Comparison of ENCODE assay signal across 15 cellular contexts in the genomic region with DNA sequence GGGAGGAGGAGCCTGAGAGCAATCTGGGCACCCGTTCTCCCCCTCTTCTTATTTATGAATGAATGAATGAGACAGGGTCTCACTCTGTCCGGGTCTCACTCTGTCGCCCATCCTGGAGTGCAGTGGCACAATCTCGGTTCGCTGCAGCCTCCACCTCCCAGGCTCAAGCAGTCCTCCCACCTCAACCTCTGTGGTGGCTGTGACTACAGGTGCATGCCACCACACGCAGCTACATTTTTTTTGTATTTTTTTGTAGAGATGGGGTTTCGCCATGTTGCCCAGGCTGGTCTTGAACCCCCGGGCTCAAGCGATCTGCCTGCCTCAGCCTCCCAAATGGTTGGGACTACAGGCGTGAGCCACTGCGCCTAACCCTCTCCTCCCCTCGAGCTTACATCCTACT.
DNase-seq lines count a peak whose midpoint lies in the region; ATAC-seq and TF ChIP-seq lines count a peak whose summit lies in the region.
"Had no signal": no experiment of that assay in that cellular context is flagged by ENCODE, and none has a peak within 500 bp of the region (broad histone marks: within the 10 kb centered on the region; RNA-seq: fewer than 3 reads in every experiment).

No MANE protein-coding gene starts in this region.

- no peaks in the 10 kb centered on the region for H3K36me3 ChIP-seq in GM23338 (ENCODE audit: insufficient read depth)
- H3K36me3 ChIP-seq in colonic mucosa = no peaks in the 10 kb centered on the region
- H3K36me3 ChIP-seq in stomach = peaks cover 0 to 7% (median 1%) of the 10 kb centered on the region in 4 donors
- no peaks in the 10 kb centered on the region for H3K36me3 ChIP-seq in upper lobe of left lung
- no peaks in the 10 kb centered on the region for H3K36me3 ChIP-seq in Karpas-422 (ENCODE audit: insufficient read depth, low read length)

- H3K4me3 ChIP-seq in GM23338 = no peak overlapping the region
- H3K4me3 ChIP-seq in colonic mucosa = no peak overlapping the region
- no peak overlapping the region for H3K4me3 ChIP-seq in stomach
- no peak overlapping the region for H3K4me3 ChIP-seq in upper lobe of left lung
- no peak overlapping the region for H3K4me3 ChIP-seq in Karpas-422 (ENCODE audit: low read length)

- no peaks in the 10 kb centered on the region for H3K9me2 ChIP-seq in GM23338 (ENCODE audit: insufficient read depth)
- H3K9me2 ChIP-seq in Karpas-422 (replicated peaks; ENCODE audit: insufficient read depth, low read length) = no peaks in the 10 kb centered on the region

- no peak overlapping the region for H2AFZ ChIP-seq in GM23338
- H2AFZ ChIP-seq in Karpas-422 (ENCODE audit: low read length) = no peak overlapping the region

- no peak overlapping the region for H3K27ac Mint-ChIP-seq in GM23338
- H3K27ac Mint-ChIP-seq: CD14-positive monocyte had no signal

- no peak for ATAC-seq in GM23338
- ATAC-seq in left colon = peak; percentile 0
- no peak for ATAC-seq in upper lobe of left lung (ENCODE audit: low FRiP score in 2 of 2)
- ATAC-seq in activated T-cell treated with anti-CD3 and anti-CD28 coated beads, Interleukin-2, amount 50 U/mL, for 4 hours = no peak
- no peak for ATAC-seq in GM21447 (IDR thresholded peaks at IDR 0.05; ENCODE audit: unreplicated experiment)
- ATAC-seq: HCT116 had no signal

- no peaks in the 10 kb centered on the region for H3F3A ChIP-seq in GM23338 (replicated peaks; ENCODE audit: low read depth)

- intact Hi-C loops in colonic mucosa (cut with DNase I) = no loop called here
- intact Hi-C loops in left colon (cut with DNase I, micrococcal nuclease) = no loop called here
- intact Hi-C loops in stomach (cut with DNase I; ENCODE audit: low total_unique reads) = no loop called here

- H4K20me1 ChIP-seq in GM23338 (replicated peaks; ENCODE audit: insufficient read depth) (peaks cover 12% of the 10 kb centered on the region), Karpas-422 (ENCODE audit: insufficient read depth, low read depth, low read length) (peaks cover 21% of the 10 kb centered on the region; the same call in 1 of the 2 replicates)

- no peak for TF ChIP-seq POLR2A in stomach (IDR thresholded peaks at IDR 0.05)
- no peak for TF ChIP-seq POLR2A in upper lobe of left lung (IDR thresholded peaks at IDR 0.05)

- no peaks in the 10 kb centered on the region for H3K27me3 Mint-ChIP-seq in GM23338 (ENCODE audit: insufficient read depth, low read depth, poor library complexity)
- H3K27me3 Mint-ChIP-seq in activated T-cell treated with anti-CD3 and anti-CD28 coated beads, Interleukin-2, amount 50 U/mL, for 4 hours (ENCODE audit: low read depth) = no peaks in the 10 kb centered on the region

- H3K9me3 ChIP-seq in colonic mucosa = no peaks in the 10 kb centered on the region
- H3K9me3 ChIP-seq in stomach = no peaks in the 10 kb centered on the region
- H3K9me3 ChIP-seq in upper lobe of left lung = no peaks in the 10 kb centered on the region
- no peaks in the 10 kb centered on the region for H3K9me3 ChIP-seq in Karpas-422 (ENCODE audit: low read length)

- H3K27me3 ChIP-seq in GM23338 (ENCODE audit: insufficient read depth) = no peaks in the 10 kb centered on the region
- H3K27me3 ChIP-seq in colonic mucosa = no peaks in the 10 kb centered on the region
- H3K27me3 ChIP-seq in stomach = no peaks in the 10 kb centered on the region
- no peaks in the 10 kb centered on the region for H3K27me3 ChIP-seq in upper lobe of left lung
- H3K27me3 ChIP-seq in Karpas-422 (ENCODE audit: low read length) = no peaks in the 10 kb centered on the region

- no peak overlapping the region for H3K4me3 Mint-ChIP-seq in GM23338
- no peak overlapping the region for H3K4me3 Mint-ChIP-seq in activated T-cell treated with anti-CD3 and anti-CD28 coated beads, Interleukin-2, amount 50 U/mL, for 4 hours
- H3K4me3 Mint-ChIP-seq: CD14-positive monocyte had no signal

- peaks cover 17% of the 10 kb centered on the region for H3K4me1 ChIP-seq in GM23338 (ENCODE audit: insufficient read depth)
- H3K4me1 ChIP-seq in colonic mucosa = peaks cover 6% of the 10 kb centered on the region
- peaks cover 12 to 40% (median 32%) of the 10 kb centered on the region in 4 donors for H3K4me1 ChIP-seq in stomach
- H3K4me1 ChIP-seq in upper lobe of left lung = peaks cover 22 to 40% (median 26%) of the 10 kb centered on the region in 4 donors
- H3K4me1 ChIP-seq in Karpas-422 (ENCODE audit: low read length) = no peaks in the 10 kb centered on the region

- H3K36me3 Mint-ChIP-seq in GM23338 (ENCODE audit: low read depth) = no peaks in the 10 kb centered on the region
- no peaks in the 10 kb centered on the region for H3K36me3 Mint-ChIP-seq in activated T-cell treated with anti-CD3 and anti-CD28 coated beads, Interleukin-2, amount 50 U/mL, for 4 hours (ENCODE audit: insufficient read depth)
- H3K36me3 Mint-ChIP-seq: CD14-positive monocyte had no signal

- H3K79me2 ChIP-seq in GM23338 (replicated peaks; ENCODE audit: insufficient read depth) = peaks cover 78% of the 10 kb centered on the region
- H3K79me2 ChIP-seq in Karpas-422 (ENCODE audit: low read length) = no peaks in the 10 kb centered on the region

- peak overlapping the region; percentile 35; the same call in 1 of the 2 replicates for H3K27ac ChIP-seq in GM23338 (ENCODE audit: low read depth)
- H3K27ac ChIP-seq in colonic mucosa = peak overlapping the region; percentile 15
- peak overlapping the region in 3 of 5 donors; percentile 5 to 39 (median 25) for H3K27ac ChIP-seq in stomach
- H3K27ac ChIP-seq in upper lobe of left lung = peak overlapping the region in 1 of 4 donors; percentile 30
- no peak overlapping the region for H3K27ac ChIP-seq in Karpas-422 (ENCODE audit: low read length)
- H3K27ac ChIP-seq: KMS-11 had no signal

- H3K9ac ChIP-seq in colonic mucosa (ENCODE audit: low read depth in 2 of 2, low read length in 2 of 2) = peak overlapping the region in 1 of 2 donors; percentile 15
- no peak overlapping the region for H3K9ac ChIP-seq in Karpas-422 (ENCODE audit: low read length)
- H3K9ac ChIP-seq: KMS-11 had no signal

- 87 to 89% (median 89%) methylated on average over 12 of the region's 12 CpGs for WGBS in stomach, 5 donors
- WGBS in upper lobe of left lung, 2 donors = 89 to 91% methylated on average over 12 of the region's 12 CpGs

- no peak for TF ChIP-seq EP300 in stomach (IDR thresholded peaks at IDR 0.05)
- no peak for TF ChIP-seq EP300 in upper lobe of left lung (IDR thresholded peaks at IDR 0.05)

- H3K4me2 ChIP-seq in GM23338 = no peak overlapping the region
- no peak overlapping the region for H3K4me2 ChIP-seq in Karpas-422 (ENCODE audit: low read depth, low read length, poor library complexity, severe bottlenecking)
- H3K4me2 ChIP-seq: KMS-11 had no signal

- no peaks in the 10 kb centered on the region for H3K9me3 Mint-ChIP-seq in GM23338
- no peaks in the 10 kb centered on the region for H3K9me3 Mint-ChIP-seq in activated T-cell treated with anti-CD3 and anti-CD28 coated beads, Interleukin-2, amount 50 U/mL, for 4 hours

- no peak for DNase-seq in GM23338 (ENCODE audit: low spot score)
- DNase-seq in colonic mucosa = no peak
- DNase-seq in left colon = no peak
- no peak for DNase-seq in stomach
- no peak for DNase-seq in upper lobe of left lung
- no peak for DNase-seq in Karpas-422
- DNase-seq in activated T-cell treated with anti-CD3 and anti-CD28 coated beads, Interleukin-2, amount 50 U/mL, for 4 hours = no peak
- DNase-seq: MV-4-11; NCI-H774; NK-92 treated with Interleukin-12 subunit alpha and Interleukin-12 subunit beta, amount 100 ng/mL, for 24 hours; SIG-M5 had no signal

- TF ChIP-seq CTCF in GM23338 (conservative IDR thresholded peaks at IDR 0.05; ENCODE audit: low read depth in 2 of 2) (no peak), colonic mucosa (IDR thresholded peaks at IDR 0.05) (no peak), stomach (IDR thresholded peaks at IDR 0.05) (no peak), upper lobe of left lung (IDR thresholded peaks at IDR 0.05) (no peak)

- peaks cover 38% of the 10 kb centered on the region for H3K4me1 Mint-ChIP-seq in GM23338
- no peaks in the 10 kb centered on the region for H3K4me1 Mint-ChIP-seq in activated T-cell treated with anti-CD3 and anti-CD28 coated beads, Interleukin-2, amount 50 U/mL, for 4 hours (ENCODE audit: low read depth)
- H3K4me1 Mint-ChIP-seq: CD14-positive monocyte had no signal

TF ChIP-seq in GM23338, 12 proteins besides CTCF, POLR2A, EP300 and RAD21 (continues in another document):
- TF ChIP-seq POLR2AphosphoS5 (IDR thresholded peaks at IDR 0.05; ENCODE audit: low read depth) (no peak), NANOG (IDR thresholded peaks at IDR 0.05; ENCODE audit: borderline replicate concordance) (no peak), CREB1 (CRISPR knock-in tag; IDR thresholded peaks at IDR 0.05; ENCODE audit: low read depth) (no peak), ZNF331 (CRISPR knock-in tag; IDR thresholded peaks at IDR 0.05; ENCODE audit: low read depth) (no peak), EZH2phosphoT487 (IDR thresholded peaks at IDR 0.05; ENCODE audit: unreplicated experiment) (no peak)
- TF ChIP-seq, protein P1, sequence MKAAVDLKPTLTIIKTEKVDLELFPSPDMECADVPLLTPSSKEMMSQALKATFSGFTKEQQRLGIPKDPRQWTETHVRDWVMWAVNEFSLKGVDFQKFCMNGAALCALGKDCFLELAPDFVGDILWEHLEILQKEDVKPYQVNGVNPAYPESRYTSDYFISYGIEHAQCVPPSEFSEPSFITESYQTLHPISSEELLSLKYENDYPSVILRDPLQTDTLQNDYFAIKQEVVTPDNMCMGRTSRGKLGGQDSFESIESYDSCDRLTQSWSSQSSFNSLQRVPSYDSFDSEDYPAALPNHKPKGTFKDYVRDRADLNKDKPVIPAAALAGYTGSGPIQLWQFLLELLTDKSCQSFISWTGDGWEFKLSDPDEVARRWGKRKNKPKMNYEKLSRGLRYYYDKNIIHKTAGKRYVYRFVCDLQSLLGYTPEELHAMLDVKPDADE (IDR thresholded peaks at IDR 0.05) = no peak
